ENCODE assay signal across 10 cellular contexts in the genomic region with DNA sequence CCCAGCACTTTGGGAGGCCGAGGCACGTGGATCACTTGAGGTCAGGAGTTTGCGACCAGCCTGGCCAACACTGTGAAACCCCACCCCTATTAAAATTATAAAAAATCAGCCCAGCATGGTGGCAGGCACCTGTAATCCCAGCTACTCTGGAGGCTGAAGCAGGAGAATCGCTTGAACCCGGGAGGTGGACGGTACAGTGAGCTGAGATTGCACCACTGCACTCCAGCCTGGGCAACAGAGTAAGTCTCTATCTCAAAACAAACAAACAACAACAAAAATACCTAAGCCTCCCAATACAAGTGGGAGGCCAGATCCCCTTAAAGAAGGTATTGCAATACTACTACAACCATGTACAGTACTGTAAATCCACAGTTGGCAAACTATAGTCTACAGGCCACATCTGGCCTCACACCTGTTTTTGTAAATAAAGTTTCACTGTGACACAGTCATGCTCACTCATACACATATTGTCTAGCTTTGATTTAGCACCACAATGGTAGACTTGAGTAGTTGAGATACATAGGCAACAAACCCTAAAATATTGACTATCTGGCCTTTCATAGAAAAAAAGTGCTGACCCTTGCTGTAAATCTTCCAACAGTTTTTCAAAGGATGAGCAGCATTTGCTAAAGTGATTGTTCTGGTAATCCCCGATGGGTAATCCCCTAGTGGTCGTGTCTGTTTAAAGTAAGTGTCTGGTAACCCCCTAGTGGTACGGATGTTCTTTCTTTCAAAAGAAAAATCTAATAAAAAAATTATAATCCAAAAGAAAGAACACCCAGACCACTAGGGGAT.
DNase-seq lines count a peak whose midpoint lies in the region; ATAC-seq, FAIRE-seq and TF ChIP-seq lines count a peak whose summit lies in the region.
"Had no signal": no experiment of that assay in that cellular context is flagged by ENCODE, and none has a peak within 500 bp of the region (broad histone marks: within the 10 kb centered on the region; RNA-seq: fewer than 3 reads in every experiment).

No MANE protein-coding gene starts in this region.

- no peak for TF ChIP-seq EP300 in A549 (IDR thresholded peaks at IDR 0.05)

- no peak overlapping the region for H3K9ac ChIP-seq in GM23248
- H3K9ac ChIP-seq: BLaER1 had no signal

- CTCF ChIA-PET in A549 (lab: Yijun Ruan, JAX) = no interaction called here

- TF ChIP-seq POLR2A in A549 (IDR thresholded peaks at IDR 0.05; ENCODE audit: low read length) = no peak

- POLR2A ChIA-PET in A549 (lab: Yijun Ruan, JAX) = interaction anchor here (0.7 kb wide), 1 partner anchor 13 kb away, joined by 4 read pairs; no protein-coding TSS in a partner anchor

- no peak for FAIRE-seq in A549 (lab: Jason Lieb, UNC)

- H3K36me3 ChIP-seq in GM23248 (ENCODE audit: low read depth) = 0 out of 2 replicates have a peak, but pooled peaks cover 3% of the 10 kb centered on the region
- H3K36me3 ChIP-seq: BLaER1 had no signal

- H3K4me3 ChIP-seq in A549 (no peak overlapping the region), GM23248 (no peak overlapping the region)
- H3K4me3 ChIP-seq: BLaER1 had no signal

- in situ Hi-C loops in GM23248 (cut with MboI) = no loop called here

- H3K4me2 ChIP-seq in A549 (no peak overlapping the region), GM23248 (ENCODE audit: unreplicated experiment) (no peak overlapping the region)
- H3K4me2 ChIP-seq: BLaER1 had no signal

- WGBS in A549 (ENCODE audit: missing lambda C conversion rate) = 90% methylated on average over 9 of the region's 9 CpGs
- 97 to 98% methylated on average over 9 of the region's 9 CpGs for WGBS in GM23248 (ENCODE audit: low coverage in 1 of 2, low lambda C conversion rate in 2 of 2, missing lambda C conversion rate in 2 of 2), 2 experiments

- H3K27ac ChIP-seq in A549 = no peak overlapping the region
- no peak overlapping the region for H3K27ac ChIP-seq in GM23248
- H3K27ac ChIP-seq: BLaER1 had no signal

- no peak for TF ChIP-seq RAD21 in A549 (conservative IDR thresholded peaks at IDR 0.05 in 1 of 2, IDR thresholded peaks at IDR 0.05 in 1 of 2)

- H3K27me3 ChIP-seq in GM23248 (replicated peaks; ENCODE audit: insufficient read depth) = no peaks in the 10 kb centered on the region
- H3K27me3 ChIP-seq: BLaER1 had no signal

- no peak overlapping the region for H2AFZ ChIP-seq in GM23248

- H3K4me1 ChIP-seq in A549 (0 out of 3 replicates have a peak, but pooled peaks cover 4% of the 10 kb centered on the region), GM23248 (ENCODE audit: insufficient read depth) (no peaks in the 10 kb centered on the region)
- H3K4me1 ChIP-seq: BLaER1 had no signal

- no peaks in the 10 kb centered on the region for H3K9me2 ChIP-seq in GM23248 (ENCODE audit: insufficient read depth)

- H4K20me1 ChIP-seq in GM23248 (ENCODE audit: insufficient read depth) = no peaks in the 10 kb centered on the region
- H4K20me1 ChIP-seq: BLaER1 had no signal

- ATAC-seq in A549 (no peak), GM18873 (IDR thresholded peaks at IDR 0.05; ENCODE audit: low FRiP score, unreplicated experiment) (peak; percentile 71), HG02642 (IDR thresholded peaks at IDR 0.05; ENCODE audit: poor library complexity, unreplicated experiment) (peak; percentile 82)
- ATAC-seq: left lobe of liver had no signal

- H3F3A ChIP-seq in GM23248 (ENCODE audit: insufficient read depth) = no peaks in the 10 kb centered on the region

- DNase-seq in A549 (ENCODE audit: low read depth in 1 of 2, low spot score in 1 of 2) (peak in 1 of 2 experiments; percentile 3), NCI-H524 treated with DMSO at 0.1 percent for 48 hours (lab: John Stamatoyannopoulos, UW) (peak; percentile 7), LoVo (ENCODE audit: low spot score) (no peak), NCI-H2029 treated with DMSO at 0.1 percent for 48 hours (lab: John Stamatoyannopoulos, UW) (no peak), GM23248 (no peak), NCI-H69 (lab: John Stamatoyannopoulos, UW) (no peak)

- no peaks in the 10 kb centered on the region for H3K79me2 ChIP-seq in GM23248 (ENCODE audit: insufficient read depth)

- H3K9me3 ChIP-seq in A549 (no peaks in the 10 kb centered on the region), GM23248 (ENCODE audit: low read depth) (no peaks in the 10 kb centered on the region)
- H3K9me3 ChIP-seq: BLaER1 had no signal

- no peak for TF ChIP-seq CTCF in A549 (IDR thresholded peaks at IDR 0.05)

TF ChIP-seq in A549, 52 proteins besides CTCF, POLR2A, EP300 and RAD21:
- TF ChIP-seq MAFK (IDR thresholded peaks at IDR 0.05; ENCODE audit: partially characterized antibody) = peak; percentile 37
- no peak for TF ChIP-seq RCOR1 (IDR thresholded peaks at IDR 0.05; ENCODE audit: low read depth, low read length)
- no peak for TF ChIP-seq POLR2AphosphoS2 (conservative IDR thresholded peaks at IDR 0.05; ENCODE audit: low read length)

Comparison
In these comparisons a context has a peak if more than half of its experiments do, and no peak if none do; other contexts are left out.
1. ATAC-seq: peak in GM18873 (single experiment) and HG02642 (single experiment); none in A549 (0 of 2).